ENCODE assay signal across 9 cellular contexts in genomic region chr12:27012239-27012981, GRCh38. TPM values are rescaled to one million over a fixed set of nuclear protein-coding genes. Genes with fewer than 3 reads are reported as not detected.
DNase-seq lines count a peak whose midpoint lies in the region; ATAC-seq, FAIRE-seq and TF ChIP-seq lines count a peak whose summit lies in the region.
"Had no signal": no experiment of that assay in that cellular context is flagged by ENCODE, and none has a peak within 500 bp of the region (broad histone marks: within the 10 kb centered on the region; RNA-seq: fewer than 3 reads in every experiment).

No MANE protein-coding gene starts in this region.

- no peaks in the 10 kb centered on the region for H3K27me3 Mint-ChIP-seq in stimulated activated naive CD8-positive, alpha-beta T cell treated with anti-CD3 and anti-CD28 coated beads, Interleukin-15, Interleukin-2, amounts not matched to agents 100 ng/mL and 50 ng/mL, for 24 hours
- H3K27me3 Mint-ChIP-seq in activated B cell treated with CpG ODN at 0.5 μM for 24 hours, result no peaks in the 10 kb centered on the region
- peaks cover 0 to 5% (median 2%) of the 10 kb centered on the region in 3 donors for H3K27me3 Mint-ChIP-seq in immature natural killer cell (ENCODE audit: low read depth in 3 of 3)

- peak overlapping the region; percentile 64 for H3K4me3 Mint-ChIP-seq in stimulated activated naive CD8-positive, alpha-beta T cell treated with anti-CD3 and anti-CD28 coated beads, Interleukin-15, Interleukin-2, amounts not matched to agents 100 ng/mL and 50 ng/mL, for 24 hours
- H3K4me3 Mint-ChIP-seq in activated B cell treated with CpG ODN at 0.5 μM for 24 hours (peak overlapping the region; percentile 28), immature natural killer cell (peak overlapping the region; percentile 45 to 94 (median 74))

- POLR2A ChIA-PET in activated B cell treated with CpG ODN at 0.5 μM for 24 hours (lab: Charles Lee), result interaction anchor here (0.6 to 4.6 kb wide), 7 partner anchors 10 to 238 kb away, joined by 3 to 25 read pairs (median 5); partner anchors contain the start of genes ITPR2, MED21 and STK38L

- intact Hi-C loops in activated B cell treated with CpG ODN at 0.5 μM for 24 hours (cut with micrococcal nuclease), result loop anchor here (5.0 to 10.0 kb wide), 5 partner anchors 278 to 900 kb away; partner anchors contain the start of genes BHLHE41, MRPS35 and PPFIBP1

- no peaks in the 10 kb centered on the region for H3K9me3 Mint-ChIP-seq in stimulated activated naive CD8-positive, alpha-beta T cell treated with anti-CD3 and anti-CD28 coated beads, Interleukin-15, Interleukin-2, amounts not matched to agents 100 ng/mL and 50 ng/mL, for 24 hours
- no peaks in the 10 kb centered on the region for H3K9me3 Mint-ChIP-seq in activated B cell treated with CpG ODN at 0.5 μM for 24 hours
- H3K9me3 Mint-ChIP-seq in immature natural killer cell, result no peaks in the 10 kb centered on the region

- CTCF ChIA-PET in activated B cell treated with CpG ODN at 0.5 μM for 24 hours (lab: Charles Lee), result interaction anchor here (0.9 to 1.4 kb wide), 4 partner anchors 12 to 180 kb away, joined by 3 read pairs; partner anchors contain the start of gene ITPR2

- no peak for DNase-seq in stimulated activated naive CD8-positive, alpha-beta T cell treated with anti-CD3 and anti-CD28 coated beads, Interleukin-15, Interleukin-2, amounts not matched to agents 100 U/mL and 50 U/mL, for 24 hours
- DNase-seq in activated B cell treated with CpG ODN at 0.5 μM for 24 hours (no peak), immature natural killer cell (no peak), NCI-H526 treated with DMSO at 0.1 percent for 48 hours (lab: John Stamatoyannopoulos, UW) (no peak), urothelium cell line (ENCODE audit: low spot score) (no peak), UCSD-AML1 (lab: John Stamatoyannopoulos, UW; ENCODE audit: unreplicated experiment) (no peak)
- DNase-seq: DMS153 had no signal

- no peak for ATAC-seq in stimulated activated naive CD8-positive, alpha-beta T cell treated with anti-CD3 and anti-CD28 coated beads, Interleukin-15, Interleukin-2, amounts not matched to agents 100 U/mL and 50 U/mL, for 24 hours
- no peak for ATAC-seq in activated B cell treated with CpG ODN at 0.5 μM for 24 hours (ENCODE audit: low read depth)
- ATAC-seq in GM18868 (IDR thresholded peaks at IDR 0.05; ENCODE audit: unreplicated experiment), result no peak

- no peak overlapping the region for H3K27ac Mint-ChIP-seq in stimulated activated naive CD8-positive, alpha-beta T cell treated with anti-CD3 and anti-CD28 coated beads, Interleukin-15, Interleukin-2, amounts not matched to agents 100 ng/mL and 50 ng/mL, for 24 hours
- H3K27ac Mint-ChIP-seq in activated B cell treated with CpG ODN at 0.5 μM for 24 hours, result no peak overlapping the region
- H3K27ac Mint-ChIP-seq in immature natural killer cell, result peak overlapping the region in 3 of 6 donors; percentile 49 to 58 (median 53)

- no peak for TF ChIP-seq CTCF in activated B cell treated with CpG ODN at 0.5 μM for 24 hours (IDR thresholded peaks at IDR 0.05)

- FAIRE-seq in urothelium cell line (lab: Jason Lieb, UNC), result no peak

- peaks cover 11% of the 10 kb centered on the region for H3K36me3 Mint-ChIP-seq in stimulated activated naive CD8-positive, alpha-beta T cell treated with anti-CD3 and anti-CD28 coated beads, Interleukin-15, Interleukin-2, amounts not matched to agents 100 ng/mL and 50 ng/mL, for 24 hours (ENCODE audit: low read depth)
- H3K36me3 Mint-ChIP-seq in activated B cell treated with CpG ODN at 0.5 μM for 24 hours (ENCODE audit: low read depth), result peaks cover 3% of the 10 kb centered on the region
- H3K36me3 Mint-ChIP-seq in immature natural killer cell, result peaks cover 0 to 8% (median 0%) of the 10 kb centered on the region in 3 donors

- peaks cover 58% of the 10 kb centered on the region for H3K4me1 Mint-ChIP-seq in stimulated activated naive CD8-positive, alpha-beta T cell treated with anti-CD3 and anti-CD28 coated beads, Interleukin-15, Interleukin-2, amounts not matched to agents 100 ng/mL and 50 ng/mL, for 24 hours (ENCODE audit: low read depth)
- H3K4me1 Mint-ChIP-seq in activated B cell treated with CpG ODN at 0.5 μM for 24 hours (peaks cover 60% of the 10 kb centered on the region), immature natural killer cell (peaks cover 43 to 66% of the 10 kb centered on the region in 2 donors)

RNA-seq across cellular contexts. Expression of gene TM7SF3, which starts 1.8 kb away (rescaled TPM):
- total RNA-seq in activated B cell treated with CpG ODN at 0.5 μM for 24 hours, result 20.7 and 30.5 TPM in 2 replicates
- polyA plus RNA-seq in immature natural killer cell, result 100 to 1,000 TPM in 1 of 3 donors, 10 to 100 TPM in 2; 76.1 to 109 (median 78.1) TPM

RNA-seq across cellular contexts. Expression of gene MED21, which starts 9.9 kb away (rescaled TPM):
- 48.1 and 50.1 TPM in 2 replicates for total RNA-seq in activated B cell treated with CpG ODN at 0.5 μM for 24 hours
- 10 to 100 TPM; 12.5 to 20.2 (median 18.8) TPM for polyA plus RNA-seq in immature natural killer cell
